In the genomic region with DNA sequence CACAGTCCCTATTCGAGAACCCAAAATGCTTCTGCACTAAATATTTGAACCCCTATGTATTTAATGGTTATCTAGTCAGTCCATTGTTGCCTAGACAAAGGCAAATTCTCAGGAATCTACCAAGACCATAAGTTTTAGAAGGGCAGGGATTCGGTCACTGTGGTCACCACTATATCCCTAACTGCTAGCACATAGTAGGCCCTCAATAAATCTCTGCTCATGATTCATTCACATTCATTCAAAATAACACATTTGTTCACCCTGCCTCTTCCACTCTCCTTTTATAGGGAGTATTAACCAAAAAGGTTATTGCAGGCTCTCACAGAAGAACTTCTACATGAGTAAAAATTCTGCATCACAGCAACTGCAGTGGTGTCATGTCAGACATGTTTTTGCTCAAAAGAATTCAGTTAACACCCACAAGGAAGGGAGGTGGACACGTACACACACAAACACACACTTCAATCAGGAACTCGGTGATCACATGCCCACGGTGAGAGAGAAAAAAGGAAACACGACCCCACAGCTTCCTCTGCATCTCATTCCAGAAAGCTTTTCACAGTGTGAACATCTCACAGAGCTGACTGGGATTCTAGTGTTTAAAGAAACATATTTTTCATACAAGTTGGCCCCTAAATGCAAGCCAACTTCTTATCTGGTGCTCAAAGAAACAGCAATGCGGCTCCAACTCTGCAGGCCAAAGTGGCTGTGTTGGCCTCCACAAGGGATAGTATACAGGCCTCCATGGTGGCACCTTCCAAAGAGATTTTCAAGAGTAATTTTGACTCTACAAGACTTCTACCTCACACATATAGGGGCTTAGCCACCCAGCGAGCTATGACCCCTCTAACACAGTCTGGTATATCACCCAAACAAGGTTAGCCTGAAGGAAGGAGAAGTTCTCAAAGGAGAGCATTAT, we compare ENCODE assay signal across 9 cellular contexts.
DNase-seq lines count a peak whose midpoint lies in the region; TF ChIP-seq lines count a peak whose summit lies in the region.
"Had no signal": no experiment of that assay in that cellular context is flagged by ENCODE, and none has a peak within 500 bp of the region (broad histone marks: within the 10 kb centered on the region; RNA-seq: fewer than 3 reads in every experiment).

No MANE protein-coding gene starts in this region.

- H3K27me3 ChIP-seq in DOHH2 (ENCODE audit: control insufficient read depth, low read length) (no peaks in the 10 kb centered on the region), colonic mucosa (no peaks in the 10 kb centered on the region), neutrophil (no peaks in the 10 kb centered on the region)

- intact Hi-C loops in colonic mucosa (cut with DNase I) (no loop called here), posterior cingulate gyrus (cut with DNase I) (no loop called here)

- no peaks in the 10 kb centered on the region for H3K9me3 ChIP-seq in DOHH2 (ENCODE audit: control insufficient read depth, insufficient read depth, low read length)
- H3K9me3 ChIP-seq in colonic mucosa, result no peaks in the 10 kb centered on the region
- no peaks in the 10 kb centered on the region for H3K9me3 ChIP-seq in neutrophil

- H3K4me1 ChIP-seq in DOHH2 (ENCODE audit: control insufficient read depth, low read length) (peaks cover 100% of the 10 kb centered on the region), colonic mucosa (no peaks in the 10 kb centered on the region), neutrophil (ENCODE audit: control insufficient read depth in 1 of 2, insufficient read depth in 1 of 2, low read depth in 1 of 2, low read length in 1 of 2) (peaks cover 78 to 92% of the 10 kb centered on the region in 2 experiments)

- peak overlapping the region; percentile 86 for H3K4me2 ChIP-seq in DOHH2 (ENCODE audit: low read length)

- peak overlapping the region; percentile 97 for H3K27ac ChIP-seq in DOHH2 (ENCODE audit: low read depth, low read length)
- H3K27ac ChIP-seq in colonic mucosa, result peak overlapping the region; percentile 13
- H3K27ac ChIP-seq in neutrophil, result peak overlapping the region; percentile 88

- peaks cover 36% of the 10 kb centered on the region for H3F3A ChIP-seq in DOHH2 (ENCODE audit: control insufficient read depth, insufficient read depth)

- no peak overlapping the region for H3K9ac ChIP-seq in colonic mucosa (ENCODE audit: low read depth in 2 of 2, low read length in 2 of 2)

- H3K79me2 ChIP-seq in DOHH2 (ENCODE audit: control insufficient read depth, low read length), result peaks cover 96% of the 10 kb centered on the region

- DNase-seq in MV-4-11 (lab: John Stamatoyannopoulos, UW), result peak; percentile 30
- DNase-seq in colonic mucosa, result peak; percentile 29
- DNase-seq in islet precursor cell, result no peak
- DNase-seq in posterior cingulate gyrus, result no peak
- no peak for DNase-seq in SKM-1 treated with dmso at 0.1 percent for 144 hours (lab: John Stamatoyannopoulos, UW; ENCODE audit: unreplicated experiment)
- no peak for DNase-seq in stimulated activated CD4-positive, alpha-beta T cell treated with anti-CD3 and anti-CD28 coated beads, Interleukin-4, amount 100 ng/mL, for 24 hours
- DNase-seq: kidney glomerular epithelial cell had no signal

- peaks cover 24% of the 10 kb centered on the region for H3K36me3 ChIP-seq in DOHH2 (ENCODE audit: control insufficient read depth, low read length)
- no peaks in the 10 kb centered on the region for H3K36me3 ChIP-seq in colonic mucosa
- peaks cover 8% of the 10 kb centered on the region for H3K36me3 ChIP-seq in neutrophil

- H3K9me2 ChIP-seq in DOHH2 (replicated peaks; ENCODE audit: control insufficient read depth, low read length), result no peaks in the 10 kb centered on the region

- H4K20me1 ChIP-seq in DOHH2 (ENCODE audit: control insufficient read depth, insufficient read depth, low read depth, low read length), result no peaks in the 10 kb centered on the region

- H3K4me3 ChIP-seq in DOHH2 (ENCODE audit: low read length), result peak overlapping the region; percentile 69
- no peak overlapping the region for H3K4me3 ChIP-seq in colonic mucosa
- H3K4me3 ChIP-seq in neutrophil (ENCODE audit: low read depth in 1 of 2, low read length in 1 of 2), result peak overlapping the region; percentile 23 to 33

- no peak for TF ChIP-seq CTCF in DOHH2 (IDR thresholded peaks at IDR 0.05; ENCODE audit: low read depth, low read length, poor library complexity, severe bottlenecking)
- TF ChIP-seq CTCF in colonic mucosa (IDR thresholded peaks at IDR 0.05), result no peak
- no peak for TF ChIP-seq CTCF in neutrophil (IDR thresholded peaks at IDR 0.05)

Comparison
In these comparisons a context has a peak if more than half of its experiments do, and no peak if none do; other contexts are left out.
1. H3K27ac ChIP-seq: peak in every context shown above with its lines; median percentile 97 in DOHH2; 88 in neutrophil; 13 in colonic mucosa.
2. DNase-seq: peak in MV-4-11 (single experiment) and colonic mucosa (single experiment); none in islet precursor cell (single experiment), posterior cingulate gyrus (0 of 10), SKM-1 treated with dmso at 0.1 percent for 144 hours (single experiment) and stimulated activated CD4-positive, alpha-beta T cell treated with anti-CD3 and anti-CD28 coated beads, Interleukin-4, amount 100 ng/mL, for 24 hours (single experiment).